Comparison of ENCODE assay signal across 25 cellular contexts in genomic region chr11:129939510-129939909, GRCh38.
"Had no signal": no experiment of that assay in that cellular context is flagged by ENCODE, and none has a peak within 500 bp of the region (broad histone marks: within the 10 kb centered on the region; RNA-seq: fewer than 3 reads in every experiment).

No MANE protein-coding gene starts in this region.

- H3K9ac ChIP-seq: neural progenitor cell, parathyroid adenoma had no signal

- H3K4me1 ChIP-seq: left ventricle myocardium inferior, parathyroid adenoma, psoas muscle, right lobe of liver, tibial nerve, uterus had no signal

- H2AFZ ChIP-seq: neural progenitor cell, parathyroid adenoma had no signal

- H3K27ac Mint-ChIP-seq: mesothelial cell of epicardium; natural killer cell; nephron progenitor cell; neural progenitor cell; stimulated activated memory B cell treated with anti-CD40 and anti-IgM and Interleukin-4, amounts not matched to agents 10 μg/mL and 1 μg/mL and 100 μg/mL, for 72 hours; stimulated activated naive CD8-positive, alpha-beta T cell treated with anti-CD3 and anti-CD28 coated beads, Interleukin-15, amount 100 ng/mL, for 72 hours; type B pancreatic cell had no signal

- H3K36me3 ChIP-seq: uterus had no signal

- H3K27me3 Mint-ChIP-seq: naive B cell; stimulated activated memory B cell treated with anti-CD40 and anti-IgM and Interleukin-4, amounts not matched to agents 10 μg/mL and 1 μg/mL and 100 μg/mL, for 72 hours; stimulated activated naive CD8-positive, alpha-beta T cell treated with anti-CD3 and anti-CD28 coated beads, Interleukin-15, amount 100 ng/mL, for 72 hours; type B pancreatic cell had no signal

- H3K27me3 ChIP-seq: neural progenitor cell, neutrophil, right lobe of liver, tibial nerve, uterus had no signal

- H3K4me3 ChIP-seq: left ventricle myocardium inferior, lung, neural progenitor cell, psoas muscle, right lobe of liver, smooth muscle cell, tibial nerve, uterus had no signal

- H3K79me2 ChIP-seq: parathyroid adenoma had no signal

- ATAC-seq: natural killer cell; psoas muscle; right lobe of liver; stimulated activated memory B cell treated with anti-CD40 and anti-IgM and Interleukin-4, amounts not matched to agents 10 μg/mL and 1 μg/mL and 100 μg/mL, for 72 hours; stimulated activated naive CD8-positive, alpha-beta T cell treated with anti-CD3 and anti-CD28 coated beads, Interleukin-15, amount 100 ng/mL, for 72 hours had no signal

- H3K27ac ChIP-seq: left ventricle myocardium inferior, neural progenitor cell, neutrophil, parathyroid adenoma, psoas muscle, right lobe of liver, tibial nerve, uterus had no signal

- H3K9me3 Mint-ChIP-seq: mesothelial cell of epicardium; naive B cell; natural killer cell; nephron progenitor cell; neural progenitor cell; stimulated activated memory B cell treated with anti-CD40 and anti-IgM and Interleukin-4, amounts not matched to agents 10 μg/mL and 1 μg/mL and 100 μg/mL, for 72 hours; stimulated activated naive CD8-positive, alpha-beta T cell treated with anti-CD3 and anti-CD28 coated beads, Interleukin-15, amount 100 ng/mL, for 72 hours; type B pancreatic cell had no signal

- H3K4me1 Mint-ChIP-seq: naive B cell; natural killer cell; stimulated activated memory B cell treated with anti-CD40 and anti-IgM and Interleukin-4, amounts not matched to agents 10 μg/mL and 1 μg/mL and 100 μg/mL, for 72 hours; stimulated activated naive CD8-positive, alpha-beta T cell treated with anti-CD3 and anti-CD28 coated beads, Interleukin-15, amount 100 ng/mL, for 72 hours had no signal

- H3K9me3 ChIP-seq: left ventricle myocardium inferior, neutrophil, psoas muscle, right lobe of liver, tibial nerve, uterus had no signal

- DNase-seq: islet precursor cell; left ventricle myocardium inferior; mesendoderm; naive B cell; natural killer cell; nephron progenitor cell; occipital lobe; psoas muscle; right lobe of liver; stimulated activated CD4-positive, alpha-beta T cell treated with anti-CD3 and anti-CD28 coated beads, Interleukin-1b, Interleukin-23, amount 100 ng/mL, for 48 hours; stimulated activated CD4-positive, alpha-beta T cell treated with anti-CD3 and anti-CD28 coated beads, Interleukin-2, amount 100 ng/mL, for 48 hours; stimulated activated CD4-positive, alpha-beta T cell treated with anti-CD3 and anti-CD28 coated beads, Interleukin-4, amount 100 ng/mL, for 4 hours; stimulated activated CD8-positive, alpha-beta memory T cell treated with anti-CD3 and anti-CD28 coated beads, Interleukin-4, amount 100 ng/mL, for 48 hours; stimulated activated naive CD4-positive, alpha-beta T cell treated with Interleukin-2 at 50 U/mL for 16 hours; stimulated activated naive CD8-positive, alpha-beta T cell treated with anti-CD3 and anti-CD28 coated beads, Interleukin-15, amount 100 ng/mL, for 72 hours; uterus had no signal

- H3K4me2 ChIP-seq: neural progenitor cell, smooth muscle cell had no signal

- H3K4me3 Mint-ChIP-seq: mesothelial cell of epicardium; naive B cell; natural killer cell; nephron progenitor cell; neural progenitor cell; stimulated activated memory B cell treated with anti-CD40 and anti-IgM and Interleukin-4, amounts not matched to agents 10 μg/mL and 1 μg/mL and 100 μg/mL, for 72 hours; stimulated activated naive CD8-positive, alpha-beta T cell treated with anti-CD3 and anti-CD28 coated beads, Interleukin-15, amount 100 ng/mL, for 72 hours; type B pancreatic cell had no signal
